ENCODE assay signal across 2 cellular contexts in the genomic region with DNA sequence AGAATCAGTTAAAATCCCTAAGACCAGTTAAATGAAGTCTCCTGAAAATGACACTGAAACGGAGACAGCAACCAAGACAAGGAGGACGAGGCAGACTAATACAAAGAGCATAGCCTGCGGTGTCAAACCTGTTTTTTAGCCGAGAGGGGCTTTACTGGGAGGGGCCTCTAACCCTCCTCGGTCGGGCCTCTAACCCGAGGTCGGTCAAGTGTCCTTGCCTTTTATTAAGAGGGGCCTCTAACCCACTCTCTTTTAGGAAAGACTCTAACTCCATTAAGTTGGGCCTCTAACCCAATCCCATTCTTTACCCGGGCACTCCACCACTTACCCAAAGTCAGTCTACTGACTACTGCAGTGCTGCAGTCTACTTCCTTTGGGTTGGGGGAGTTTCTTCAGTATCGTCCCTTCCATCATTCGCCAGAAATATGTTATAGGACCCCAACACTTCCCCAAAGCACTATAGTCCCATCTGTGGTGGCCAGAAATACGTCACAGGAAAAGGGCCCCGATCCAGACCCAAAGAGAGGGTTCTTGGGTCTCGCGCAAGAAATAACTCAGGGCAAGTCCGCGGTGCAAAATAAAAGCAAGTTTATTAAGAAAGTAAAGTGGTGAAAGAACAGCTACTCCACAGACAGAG.
TF ChIP-seq lines count a peak whose summit lies in the region.

No MANE protein-coding gene starts in this region.

TF ChIP-seq in SK-N-SH, 30 proteins besides CTCF, POLR2A, EP300 and RAD21 (continued from another document):
- TF ChIP-seq NFIC (IDR thresholded peaks at IDR 0.05; ENCODE audit: borderline replicate concordance) (no peak), ELF1 (IDR thresholded peaks at IDR 0.05) (no peak), GABPA (IDR thresholded peaks at IDR 0.05; ENCODE audit: low read depth) (no peak), MEF2A (IDR thresholded peaks at IDR 0.05; ENCODE audit: borderline replicate concordance, low read depth) (no peak), FOSL2 (IDR thresholded peaks at IDR 0.05; ENCODE audit: borderline replicate concordance, low read depth) (no peak), SMC3 (IDR thresholded peaks at IDR 0.05; ENCODE audit: low read depth, low read length) (no peak), RXRA (IDR thresholded peaks at IDR 0.05; ENCODE audit: borderline replicate concordance, low read depth) (no peak)

TF ChIP-seq in SK-N-SH treated with all-trans-retinoic acid at 6 μM for 48 hours, 23 proteins besides CTCF, POLR2A, EP300 and RAD21 (continued from another document):
- TF ChIP-seq ARNTL (CRISPR knock-in tag; IDR thresholded peaks at IDR 0.05; ENCODE audit: borderline replicate concordance, low read depth): no peak
TF ChIP-seq in SK-N-SH treated with all-trans-retinoic acid at 6 μM for 48 hours: peak in this region for 0.
